8 cellular contexts compared by ENCODE assay signal in genomic region chr1:67735806-67736627, GRCh38. TPM values are rescaled to one million over a fixed set of nuclear protein-coding genes. Genes with fewer than 3 reads are reported as not detected.
A peak's percentile ranks its signal among the peaks of the same experiment; 100 is the strongest.
DNase-seq lines count a peak whose midpoint lies in the region; ATAC-seq and TF ChIP-seq lines count a peak whose summit lies in the region.

No MANE protein-coding gene starts in this region.

- H3K4me3 ChIP-seq in GM12864 (ENCODE audit: low read depth, low read length), result peak overlapping the region; percentile 41
- H3K4me3 ChIP-seq in GM23248, result peak overlapping the region; percentile 45

- in situ Hi-C loops in GM23248 (cut with MboI), result no loop called here

- peaks cover 23 to 25% of the 10 kb centered on the region in 2 donors for H3K4me1 Mint-ChIP-seq in stimulated activated naive B cell treated with anti-CD40 and anti-IgM and Interleukin-4, amounts not matched to agents 10 μg/mL and 1 μg/mL and 100 μg/mL, for 72 hours

- H3K27ac ChIP-seq in GM23248 (peak overlapping the region; percentile 87), VCaP (peak overlapping the region; percentile 47; the same call in 1 of the 2 replicates), cingulate gyrus (ENCODE audit: low read depth, low read length) (peak overlapping the region; percentile 67)

- peak; percentile 71 for DNase-seq in GM12864 (ENCODE audit: low read depth)
- peak; percentile 95 for DNase-seq in GM23248
- peak; percentile 98 for DNase-seq in LHCN-M2 (ENCODE audit: low read depth)
- DNase-seq in medulla oblongata (ENCODE audit: extremely low spot score), result peak; percentile 40
- DNase-seq in stimulated activated naive B cell treated with anti-CD40 and anti-IgM and Interleukin-4, amounts not matched to agents 10 μg/mL and 1 μg/mL and 100 μg/mL, for 72 hours, result peak; percentile 44
- no peak for DNase-seq in GDM1 (lab: John Stamatoyannopoulos, UW)

- peak overlapping the region; percentile 80 to 88 for H3K4me3 Mint-ChIP-seq in stimulated activated naive B cell treated with anti-CD40 and anti-IgM and Interleukin-4, amounts not matched to agents 10 μg/mL and 1 μg/mL and 100 μg/mL, for 72 hours

- H3K9me3 ChIP-seq in GM23248 (ENCODE audit: low read depth), result no peaks in the 10 kb centered on the region

- H3K27ac Mint-ChIP-seq in stimulated activated naive B cell treated with anti-CD40 and anti-IgM and Interleukin-4, amounts not matched to agents 10 μg/mL and 1 μg/mL and 100 μg/mL, for 72 hours, result peak overlapping the region; percentile 96

- no peaks in the 10 kb centered on the region for H3K36me3 ChIP-seq in GM23248 (ENCODE audit: low read depth)

- peak overlapping the region; percentile 20; the same call in 1 of the 2 replicates for H2AFZ ChIP-seq in GM23248

- peaks cover 0 to 2% of the 10 kb centered on the region in 2 donors for H3K36me3 Mint-ChIP-seq in stimulated activated naive B cell treated with anti-CD40 and anti-IgM and Interleukin-4, amounts not matched to agents 10 μg/mL and 1 μg/mL and 100 μg/mL, for 72 hours

- peak; percentile 95 to 98 for ATAC-seq in stimulated activated naive B cell treated with anti-CD40 and anti-IgM and Interleukin-4, amounts not matched to agents 10 μg/mL and 1 μg/mL and 100 μg/mL, for 72 hours (replicated peaks)

- H3F3A ChIP-seq in GM23248 (ENCODE audit: insufficient read depth), result peaks cover 27% of the 10 kb centered on the region

- H3K4me2 ChIP-seq in GM23248 (ENCODE audit: unreplicated experiment), result peak overlapping the region; percentile 72

- WGBS in GM23248 (ENCODE audit: low coverage in 1 of 2, low lambda C conversion rate in 2 of 2, missing lambda C conversion rate in 2 of 2), 2 experiments, result 8 to 10% methylated on average over 11 of the region's 11 CpGs

- H3K9ac ChIP-seq in GM23248, result peak overlapping the region; percentile 66

- no peaks in the 10 kb centered on the region for H3K27me3 Mint-ChIP-seq in stimulated activated naive B cell treated with anti-CD40 and anti-IgM and Interleukin-4, amounts not matched to agents 10 μg/mL and 1 μg/mL and 100 μg/mL, for 72 hours

- H4K20me1 ChIP-seq in GM23248 (ENCODE audit: insufficient read depth), result no peaks in the 10 kb centered on the region

- no peaks in the 10 kb centered on the region for H3K9me3 Mint-ChIP-seq in stimulated activated naive B cell treated with anti-CD40 and anti-IgM and Interleukin-4, amounts not matched to agents 10 μg/mL and 1 μg/mL and 100 μg/mL, for 72 hours

- peaks cover 94% of the 10 kb centered on the region for H3K79me2 ChIP-seq in GM23248 (ENCODE audit: insufficient read depth)

- H3K27me3 ChIP-seq in GM23248 (replicated peaks; ENCODE audit: insufficient read depth), result no peaks in the 10 kb centered on the region

- peaks cover 36% of the 10 kb centered on the region for H3K4me1 ChIP-seq in GM23248 (ENCODE audit: insufficient read depth)

- no peak for TF ChIP-seq CTCF in GM12864 (IDR thresholded peaks at IDR 0.05; ENCODE audit: low read depth, low read length, missing control alignments)
- no peak for TF ChIP-seq CTCF in VCaP (conservative IDR thresholded peaks at IDR 0.05)

- no peaks in the 10 kb centered on the region for H3K9me2 ChIP-seq in GM23248 (ENCODE audit: insufficient read depth)

RNA-seq across cellular contexts. Expression of gene GADD45A, which starts 51.0 kb away (rescaled TPM):
- total RNA-seq in GM23248 (2014; rRNA removed; shearing (Covaris generic)), result 59.4 and 72.8 TPM in 2 replicates
- polyA plus RNA-seq in GM23248 (2016; fragmentation: Nextera tagmentation; extraction: Ambion mirVana), result 111 and 115 TPM in 2 replicates
- total RNA-seq in LHCN-M2 (2014; rRNA removed), result 112 and 133 TPM in 2 replicates
- 83.7 TPM for polyA plus RNA-seq in LHCN-M2 (2012)
